11 cellular contexts compared by ENCODE assay signal in genomic region chr11:126346586-126346940, GRCh38. TPM values are rescaled to one million over a fixed set of nuclear protein-coding genes. Genes with fewer than 3 reads are reported as not detected.
DNase-seq lines count a peak whose midpoint lies in the region; TF ChIP-seq lines count a peak whose summit lies in the region.
"Had no signal": no experiment of that assay in that cellular context is flagged by ENCODE, and none has a peak within 500 bp of the region (broad histone marks: within the 10 kb centered on the region; RNA-seq: fewer than 3 reads in every experiment).

No MANE protein-coding gene starts in this region.

- H3K9ac ChIP-seq in BLaER1 treated with 17β-estradiol and CSF1 and Interleukin-3, amounts not matched to agents 10 nM and 100 nM: peak overlapping the region in 10 of 11 experiments; percentile 6 to 60 (median 44); a peak in 16 of 22 replicates

- H3K27ac Mint-ChIP-seq in neural crest cell (ENCODE audit: unreplicated experiment): no peak overlapping the region

- H4K20me1 ChIP-seq in BLaER1 treated with 17β-estradiol and CSF1 and Interleukin-3, amounts not matched to agents 10 nM and 100 nM: peaks cover 0 to 66% (median 30%) of the 10 kb centered on the region in 11 experiments; a peak in 18 of 22 replicates

- no peaks in the 10 kb centered on the region for H3K9me3 Mint-ChIP-seq in neural crest cell

- no peaks in the 10 kb centered on the region for H3K27me3 Mint-ChIP-seq in neural crest cell (ENCODE audit: low read depth)

- DNase-seq in choroid plexus epithelial cell (ENCODE audit: low read depth) (no peak), neural crest cell (ENCODE audit: low read depth, low spot score) (no peak), HT-29 (ENCODE audit: low spot score) (no peak), hepatic stellate cell (ENCODE audit: low spot score) (no peak), head of caudate nucleus (no peak), cortex of kidney (lab: John Stamatoyannopoulos, UW) (no peak)
- DNase-seq: activated CD4-positive, alpha-beta T cell treated with anti-CD3 and anti-CD28 coated beads for 1 hour; stimulated activated CD4-positive, alpha-beta T cell treated with anti-CD3 and anti-CD28 coated beads, Interleukin-15, amount 100 ng/mL, for 24 hours had no signal

- H3K36me3 Mint-ChIP-seq in neural crest cell (ENCODE audit: low read depth): peaks cover 20% of the 10 kb centered on the region

- TF ChIP-seq CTCF in choroid plexus epithelial cell (conservative IDR thresholded peaks at IDR 0.05; ENCODE audit: low read depth, low read length) (no peak), neural crest cell (conservative IDR thresholded peaks at IDR 0.05) (no peak)

- H3K4me2 ChIP-seq in BLaER1 treated with 17β-estradiol and CSF1 and Interleukin-3, amounts not matched to agents 10 nM and 100 nM: peak overlapping the region; percentile 69 to 89 (median 77)

- H3K4me1 ChIP-seq in BLaER1 treated with 17β-estradiol and CSF1 and Interleukin-3, amounts not matched to agents 10 nM and 100 nM: peaks cover 62 to 80% (median 72%) of the 10 kb centered on the region in 10 experiments

- H3K9me3 ChIP-seq in BLaER1 treated with 17β-estradiol and CSF1 and Interleukin-3, amounts not matched to agents 10 nM and 100 nM (replicated peaks in 1 of 11): no peaks in the 10 kb centered on the region
- no peaks in the 10 kb centered on the region for H3K9me3 ChIP-seq in KOPT-K1 (ENCODE audit: insufficient read depth, low read length, poor library complexity, severe bottlenecking)
- H3K9me3 ChIP-seq: thyroid gland had no signal

- H3K36me3 ChIP-seq in BLaER1 treated with 17β-estradiol and CSF1 and Interleukin-3, amounts not matched to agents 10 nM and 100 nM: peaks cover 21 to 65% (median 45%) of the 10 kb centered on the region in 11 experiments; a peak in 21 of 22 replicates
- peaks cover 89% of the 10 kb centered on the region for H3K36me3 ChIP-seq in KOPT-K1 (ENCODE audit: insufficient read depth, low read length)

- intact Hi-C loops in head of caudate nucleus (cut with DNase I): no loop called here

- H3K27me3 ChIP-seq in BLaER1 treated with 17β-estradiol and CSF1 and Interleukin-3, amounts not matched to agents 10 nM and 100 nM: no peaks in the 10 kb centered on the region
- H3K27me3 ChIP-seq: thyroid gland had no signal

- H3K4me1 Mint-ChIP-seq in neural crest cell: peaks cover 24% of the 10 kb centered on the region

- H3K4me3 ChIP-seq in BLaER1 treated with 17β-estradiol and CSF1 and Interleukin-3, amounts not matched to agents 10 nM and 100 nM: peak overlapping the region in 1 of 10 experiments; percentile 31; a peak in 2 of 20 replicates
- peak overlapping the region; percentile 2 for H3K4me3 ChIP-seq in choroid plexus epithelial cell (ENCODE audit: low read depth, low read length)
- H3K4me3 ChIP-seq: thyroid gland had no signal

- H3K4me3 Mint-ChIP-seq in neural crest cell: peak overlapping the region; percentile 38

- H3K27ac ChIP-seq in BLaER1 treated with 17β-estradiol and CSF1 and Interleukin-3, amounts not matched to agents 10 nM and 100 nM: peak overlapping the region in 10 of 11 experiments; percentile 43 to 71 (median 60); a peak in 20 of 22 replicates
- H3K27ac ChIP-seq in KOPT-K1 (ENCODE audit: low read depth, low read length, poor library complexity, severe bottlenecking): peak overlapping the region; percentile 15

RNA-seq across cellular contexts. Expression of gene ST3GAL4, which starts 8.9 kb away (rescaled TPM):
- 22.4 and 23.1 TPM in 2 replicates for total RNA-seq in neural crest cell
- 140 and 158 TPM in 2 replicates for total RNA-seq in HT-29 (2014; rRNA removed; shearing (Covaris generic))

RNA-seq across cellular contexts. Expression of gene DCPS, which starts 42.7 kb away (rescaled TPM):
- 22.9 and 23.3 TPM in 2 replicates for total RNA-seq in neural crest cell
- 51.0 and 63.2 TPM in 2 replicates for total RNA-seq in HT-29 (2014; rRNA removed; shearing (Covaris generic))
